Comparison of ENCODE assay signal across 24 cellular contexts in the genomic region with DNA sequence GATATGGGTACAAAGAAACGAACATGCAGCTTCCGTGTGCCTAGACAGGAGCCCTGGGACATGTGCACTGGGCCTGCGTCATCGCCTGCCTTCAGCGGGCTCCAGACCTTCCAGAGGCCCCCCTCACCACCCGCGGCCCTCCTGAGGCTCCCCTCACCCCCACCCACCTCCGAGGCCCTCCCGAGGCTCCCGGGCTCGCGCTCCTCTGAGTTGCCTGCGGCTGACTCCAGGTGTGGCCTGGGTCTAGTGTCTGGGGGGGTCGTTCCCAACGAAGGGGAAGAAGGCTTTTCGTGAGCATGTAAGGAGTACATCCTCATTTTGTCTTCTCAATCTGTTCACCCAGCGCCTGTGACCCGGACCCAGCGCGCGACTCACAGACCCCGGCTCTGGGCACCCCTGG.
"Had no signal": no experiment of that assay in that cellular context is flagged by ENCODE, and none has a peak within 500 bp of the region (broad histone marks: within the 10 kb centered on the region; RNA-seq: fewer than 3 reads in every experiment).

No MANE protein-coding gene starts in this region.

- ATAC-seq: activated naive CD8-positive, alpha-beta T cell treated with anti-CD3 and anti-CD28 coated beads, Interleukin-2, amount 50 U/mL, for 24 hours; mucosa of descending colon; natural killer cell treated with Interleukin-12 subunit alpha and Interleukin-12 subunit beta and Interleukin-15 and Interleukin-18, amount 100 ng/mL, for 72 hours; stimulated activated naive B cell treated with anti-CD40 and anti-IgM and Interleukin-4, amounts not matched to agents 10 μg/mL and 1 μg/mL and 100 μg/mL, for 72 hours; WTC11 had no signal

- H3K4me2 ChIP-seq: smooth muscle cell had no signal

- DNase-seq: activated CD4-positive, alpha-beta memory T cell treated with anti-CD3 and anti-CD28 coated beads, Interleukin-2, amount 10 ng/mL, durations not matched to agents 7 days and 5 days; activated CD4-positive, alpha-beta T cell treated with anti-CD3 and anti-CD28 coated beads for 1 hour; activated CD4-positive, alpha-beta T cell treated with anti-CD3 and anti-CD28 coated beads, Interleukin-2, amount 10 ng/mL, durations not matched to agents 7 days and 5 days; activated CD8-positive, alpha-beta memory T cell treated with anti-CD3 and anti-CD28 coated beads, Interleukin-2, amount 50 U/mL, for 48 hours; activated gamma-delta T cell treated with Interleukin-2 at 50 U/mL for 16 hours; activated naive CD8-positive, alpha-beta T cell treated with anti-CD3 and anti-CD28 coated beads, Interleukin-2, amount 50 U/mL, for 24 hours; activated T-cell treated with anti-CD3 and anti-CD28 coated beads, Interleukin-2, amount 50 U/mL, for 24 hours; amygdala; effector CD8-positive, alpha-beta T cell; glutamatergic neuron; hippocampal formation; lower lobe of right lung; mucosa of descending colon; right lobe of liver; stimulated activated CD4-positive, alpha-beta T cell treated with anti-CD3 and anti-CD28 coated beads, Interleukin-15, amount 100 ng/mL, for 24 hours; stimulated activated CD4-positive, alpha-beta T cell treated with anti-CD3 and anti-CD28 coated beads, Interleukin-2, amount 100 ng/mL, for 24 hours; stimulated activated naive B cell treated with anti-CD40 and anti-IgM and Interleukin-4, amounts not matched to agents 10 μg/mL and 1 μg/mL and 100 μg/mL, for 72 hours; T-helper 2 cell; testis had no signal

- H3K36me3 ChIP-seq: lower lobe of right lung, right lobe of liver, upper lobe of left lung had no signal

- H3K27me3 ChIP-seq: right lobe of liver, testis, upper lobe of left lung had no signal

- H3K9me3 ChIP-seq: lower lobe of right lung, mucosa of descending colon, right lobe of liver, testis, upper lobe of left lung had no signal

- H3K4me3 ChIP-seq: lower lobe of right lung, mucosa of descending colon, right lobe of liver, smooth muscle cell, upper lobe of left lung had no signal

- H3K4me1 ChIP-seq: lower lobe of right lung, right lobe of liver, upper lobe of left lung had no signal

- H3K27ac ChIP-seq: epithelial cell of prostate had no signal
